1 cellular context compared by ENCODE assay signal in the genomic region with DNA sequence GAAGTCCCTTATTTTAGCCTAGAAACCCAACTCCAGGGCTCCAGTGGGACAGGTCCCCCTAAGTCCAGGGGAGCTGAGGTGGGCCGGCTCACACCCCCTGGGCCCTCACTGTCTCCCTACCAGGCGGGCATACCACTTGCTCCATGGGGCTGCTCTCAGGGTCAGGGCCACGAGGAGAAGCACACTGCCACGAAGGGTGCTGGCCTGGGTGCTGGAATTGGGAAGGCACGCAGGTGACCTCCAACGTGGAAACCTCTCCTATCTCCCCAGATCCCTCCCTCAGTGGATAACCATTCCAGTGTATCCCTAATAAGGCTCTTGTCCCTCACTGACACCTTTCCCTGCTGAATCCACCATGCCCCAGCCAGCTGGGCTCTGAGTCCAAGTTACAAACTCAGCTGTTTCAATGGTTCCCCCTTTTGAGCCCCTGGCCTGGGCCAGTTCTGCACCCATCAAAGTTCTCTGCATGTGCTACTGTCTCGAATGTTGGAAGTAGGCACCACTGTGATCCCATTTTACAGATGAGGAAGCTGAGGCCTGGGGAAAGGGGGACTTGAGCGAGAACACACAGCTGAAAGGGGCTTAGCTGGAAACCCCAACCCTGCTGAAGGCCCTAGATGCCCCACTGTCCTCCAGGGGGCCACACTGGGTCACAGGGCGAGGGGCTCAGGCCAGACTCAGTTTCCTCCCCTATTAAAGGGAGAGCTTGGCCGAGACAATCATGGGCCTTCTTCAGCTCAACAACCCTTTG.
TF ChIP-seq lines count a peak whose summit lies in the region.

No MANE protein-coding gene starts in this region.

TF ChIP-seq in IMR-90, 13 proteins besides CTCF, POLR2A, EP300 and RAD21:
- TF ChIP-seq MXI1 (IDR thresholded peaks at IDR 0.05; ENCODE audit: borderline replicate concordance, low read depth, low read length) (no peak), RFX5 (IDR thresholded peaks at IDR 0.05; ENCODE audit: low read depth, low read length) (no peak), SMC3 (IDR thresholded peaks at IDR 0.05; ENCODE audit: low read depth, low read length) (no peak), ELK1 (IDR thresholded peaks at IDR 0.05; ENCODE audit: borderline replicate concordance, low read depth, low read length) (no peak), FOS (IDR thresholded peaks at IDR 0.05; ENCODE audit: low read depth, low read length) (no peak), MAZ (IDR thresholded peaks at IDR 0.05; ENCODE audit: borderline replicate concordance, low read depth, low read length) (no peak), USF2 (IDR thresholded peaks at IDR 0.05; ENCODE audit: low read depth, low read length) (no peak), RCOR1 (IDR thresholded peaks at IDR 0.05; ENCODE audit: insufficient replicate concordance, low read length) (no peak), NFE2L2 (IDR thresholded peaks at IDR 0.05; ENCODE audit: low read depth, low read length) (no peak), BHLHE40 (IDR thresholded peaks at IDR 0.05; ENCODE audit: low read depth, low read length) (no peak)
TF ChIP-seq in IMR-90: peak in this region for 0.
